1 cellular context compared by ENCODE assay signal in the genomic region with DNA sequence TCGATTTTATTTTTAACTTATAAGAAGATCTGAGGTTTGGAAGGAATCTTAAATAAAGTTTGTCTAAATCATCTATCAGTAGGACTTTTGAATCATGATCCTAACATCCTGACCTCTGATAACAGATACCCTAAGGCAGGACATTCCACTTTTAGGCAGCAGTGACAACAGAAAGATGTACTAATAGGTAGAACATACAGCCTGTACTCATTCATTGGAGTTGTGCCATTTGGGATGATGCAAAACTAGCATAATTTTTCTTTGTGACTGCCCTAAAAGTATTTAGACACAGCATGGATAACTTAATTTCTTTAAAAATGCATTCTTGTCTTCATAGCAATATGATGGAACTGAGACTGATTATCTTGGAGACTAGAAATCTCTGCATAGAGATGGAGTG.
TF ChIP-seq lines count a peak whose summit lies in the region.

No MANE protein-coding gene starts in this region.

TF ChIP-seq in endothelial cell of umbilical vein, 7 proteins besides CTCF, POLR2A, EP300 and RAD21 (continued from another document):
- TF ChIP-seq, protein P1, sequence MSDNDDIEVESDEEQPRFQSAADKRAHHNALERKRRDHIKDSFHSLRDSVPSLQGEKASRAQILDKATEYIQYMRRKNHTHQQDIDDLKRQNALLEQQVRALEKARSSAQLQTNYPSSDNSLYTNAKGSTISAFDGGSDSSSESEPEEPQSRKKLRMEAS (IDR thresholded peaks at IDR 0.05; ENCODE audit: insufficient read depth, insufficient read length), result no peak
TF ChIP-seq in endothelial cell of umbilical vein: peak in this region for 0.
